In genomic region chr22:41946360-41947180, GRCh38 we compare ENCODE assay signal across 8 cellular contexts. TPM values are rescaled to one million over a fixed set of nuclear protein-coding genes. Genes with fewer than 3 reads are reported as not detected.
DNase-seq lines count a peak whose midpoint lies in the region; ATAC-seq and TF ChIP-seq lines count a peak whose summit lies in the region.

TSS of gene CENPM (minus strand) at chr22:41947152. CDS start at chr22:41947076, 76 bp downstream.

- no peaks in the 10 kb centered on the region for H3K27me3 ChIP-seq in hepatocyte
- no peaks in the 10 kb centered on the region for H3K27me3 ChIP-seq in rectal smooth muscle tissue (ENCODE audit: control insufficient read depth, insufficient read depth, low read length)

- peak within 1 kb of the TSS; percentile 82 for H2AFZ ChIP-seq in hepatocyte

- whole genome bisulfite sequencing in hepatocyte (ENCODE audit: low lambda C conversion rate, missing lambda C conversion rate): under 1% methylated on average over 63 of the region's 63 CpGs

- H3K27ac ChIP-seq in hepatocyte: no peak within 1 kb of the TSS
- peak within 1 kb of the TSS; percentile 49 for H3K27ac ChIP-seq in rectal smooth muscle tissue (ENCODE audit: low read depth, low read length)

- H3K9me2 ChIP-seq in hepatocyte (replicated peaks; ENCODE audit: insufficient read depth): no peaks in the 10 kb centered on the region

- H3K4me1 ChIP-seq in hepatocyte (ENCODE audit: insufficient read depth): peaks cover 6% of the 10 kb centered on the region
- peaks cover 5% of the 10 kb centered on the region for H3K4me1 ChIP-seq in rectal smooth muscle tissue (ENCODE audit: control insufficient read depth, insufficient read depth, low read length)

- no peak within 1 kb of the TSS for H3K9ac ChIP-seq in rectal smooth muscle tissue (ENCODE audit: low read length)

- no peaks in the 10 kb centered on the region for H3K9me3 ChIP-seq in hepatocyte (ENCODE audit: low read depth)

- peak; percentile 76 for ATAC-seq in HG02981 (IDR thresholded peaks at IDR 0.05; ENCODE audit: unreplicated experiment)

- TF ChIP-seq CTCF in hepatocyte (IDR thresholded peaks at IDR 0.05; ENCODE audit: poor library complexity): peak; percentile 19

- DNase-seq in NK-92 treated with Interleukin-12 subunit alpha and Interleukin-12 subunit beta, amount 100 ng/mL, for 24 hours (lab: John Stamatoyannopoulos, UW): peak; percentile 87
- DNase-seq in NK-92 (lab: John Stamatoyannopoulos, UW; ENCODE audit: unreplicated experiment): no peak
- peak; percentile 71 for DNase-seq in NCI-H2029 treated with DMSO at 0.1 percent for 48 hours (lab: John Stamatoyannopoulos, UW)
- DNase-seq in T1000 (lab: John Stamatoyannopoulos, UW): peak; percentile 92
- peak; percentile 97 for DNase-seq in astrocyte of the hippocampus (ENCODE audit: low read depth, low spot score)
- peak; percentile 96 for DNase-seq in hepatocyte (ENCODE audit: low spot score)

- H3K36me3 ChIP-seq in hepatocyte (replicated peaks; ENCODE audit: insufficient read depth, low read depth) (no peaks in the 10 kb centered on the region), rectal smooth muscle tissue (ENCODE audit: control insufficient read depth, insufficient read depth, low read length) (no peaks in the 10 kb centered on the region)

- H3K4me3 ChIP-seq in hepatocyte (peak within 1 kb of the TSS; percentile 54), rectal smooth muscle tissue (ENCODE audit: low read length) (peak within 1 kb of the TSS; percentile 80)

- peak within 1 kb of the TSS; percentile 94 for H3K4me2 ChIP-seq in hepatocyte

- H4K20me1 ChIP-seq in hepatocyte (ENCODE audit: insufficient read depth, poor library complexity, severe bottlenecking): no peaks in the 10 kb centered on the region

- peaks cover 7% of the 10 kb centered on the region for H3K79me2 ChIP-seq in hepatocyte

RNA-seq across cellular contexts. Expression of gene CENPM, which starts in this region (rescaled TPM):
- total RNA-seq in hepatocyte: 6.7 and 8.1 TPM in 2 replicates
- 13.4 and 14.9 TPM in 2 replicates for polyA plus RNA-seq in hepatocyte
